18 cellular contexts compared by ENCODE assay signal in the genomic region with DNA sequence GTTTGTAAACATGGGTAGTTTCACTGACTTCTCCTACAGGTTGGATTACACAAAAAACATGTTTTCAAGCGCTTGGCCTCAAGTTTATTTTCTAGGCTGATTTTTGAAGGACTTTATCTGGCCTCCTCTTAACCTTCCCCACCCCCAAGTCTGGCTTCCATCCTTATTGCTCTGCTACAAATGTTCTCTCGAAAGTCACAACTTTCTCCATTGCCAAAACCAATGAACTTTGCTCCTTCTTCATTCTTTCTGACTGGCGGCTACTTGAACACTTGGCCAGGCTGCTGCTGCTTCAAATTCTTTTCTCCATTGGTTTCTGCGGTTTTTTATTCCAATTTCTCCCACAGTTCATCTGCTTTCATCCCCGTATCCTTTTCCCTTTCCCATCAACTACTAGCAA.
DNase-seq lines count a peak whose midpoint lies in the region; ATAC-seq and TF ChIP-seq lines count a peak whose summit lies in the region.
"Had no signal": no experiment of that assay in that cellular context is flagged by ENCODE, and none has a peak within 500 bp of the region (broad histone marks: within the 10 kb centered on the region; RNA-seq: fewer than 3 reads in every experiment).

No MANE protein-coding gene starts in this region.

- H3K27me3 ChIP-seq in brain microvascular endothelial cell (replicated peaks) (no peaks in the 10 kb centered on the region), vagina (no peaks in the 10 kb centered on the region)

- in situ Hi-C loops in brain microvascular endothelial cell (cut with HindIII; ENCODE audit: low pct_ligation_motif_present, low sequenced_read_pairs): no loop called here

- ATAC-seq in GM19035 (IDR thresholded peaks at IDR 0.05; ENCODE audit: unreplicated experiment) (no peak), HG03159 (IDR thresholded peaks at IDR 0.05; ENCODE audit: unreplicated experiment) (no peak)
- ATAC-seq: HCT116; stimulated activated effector memory CD8-positive, alpha-beta T cell treated with anti-CD3 and anti-CD28 coated beads, Interleukin-12 subunit alpha, Interleukin-12 subunit beta, amount 100 ng/mL, for 72 hours had no signal

- peak; percentile 53 for DNase-seq in brain microvascular endothelial cell
- peak; percentile 36 for DNase-seq in cardiac septum (ENCODE audit: low spot score)
- peak; percentile 31 for DNase-seq in mucosa of gallbladder (ENCODE audit: low spot score)
- DNase-seq in vagina (ENCODE audit: extremely low spot score in 2 of 2): peak in 1 of 2 donors; percentile 34
- no peak for DNase-seq in posterior vena cava (ENCODE audit: low spot score)
- DNase-seq: activated CD4-positive, alpha-beta T cell treated with anti-CD3 and anti-CD28 coated beads, Interleukin-2, amount 50 U/mL, for 4 hours; activated CD8-positive, alpha-beta memory T cell treated with anti-CD3 and anti-CD28 coated beads, Interleukin-2, amount 50 U/mL, for 48 hours; caudate nucleus; DMS79 treated with DMSO at 0.1 percent for 48 hours; erythroblast; head of caudate nucleus; NCI-H524; occipital lobe had no signal

- intact Hi-C loops in cardiac septum (cut with DNase I): no loop called here
- intact Hi-C loops in vagina (cut with DNase I): no loop called here
- intact Hi-C loops in posterior vena cava (cut with DNase I): no loop called here

- no peaks in the 10 kb centered on the region for H3K36me3 ChIP-seq in brain microvascular endothelial cell (replicated peaks)
- no peaks in the 10 kb centered on the region for H3K36me3 ChIP-seq in vagina
- H3K36me3 ChIP-seq: thoracic aorta had no signal

- no peak for TF ChIP-seq POLR2A in vagina (IDR thresholded peaks at IDR 0.05)

- H3K4me3 ChIP-seq in brain microvascular endothelial cell (ENCODE audit: low read depth, low read length) (no peak overlapping the region), vagina (no peak overlapping the region)
- H3K4me3 ChIP-seq: thoracic aorta had no signal

- H3K27ac ChIP-seq in brain microvascular endothelial cell: peak overlapping the region; percentile 63
- peak overlapping the region; percentile 51 for H3K27ac ChIP-seq in vagina

- TF ChIP-seq CTCF in brain microvascular endothelial cell (IDR thresholded peaks at IDR 0.05; ENCODE audit: low read depth, low read length, missing control alignments) (no peak), vagina (IDR thresholded peaks at IDR 0.05) (no peak)

- H3K4me1 ChIP-seq in vagina: peaks cover 27% of the 10 kb centered on the region

- no peaks in the 10 kb centered on the region for H3K9me3 ChIP-seq in vagina
- H3K9me3 ChIP-seq: thoracic aorta had no signal
